ENCODE assay signal across 35 cellular contexts in the genomic region with DNA sequence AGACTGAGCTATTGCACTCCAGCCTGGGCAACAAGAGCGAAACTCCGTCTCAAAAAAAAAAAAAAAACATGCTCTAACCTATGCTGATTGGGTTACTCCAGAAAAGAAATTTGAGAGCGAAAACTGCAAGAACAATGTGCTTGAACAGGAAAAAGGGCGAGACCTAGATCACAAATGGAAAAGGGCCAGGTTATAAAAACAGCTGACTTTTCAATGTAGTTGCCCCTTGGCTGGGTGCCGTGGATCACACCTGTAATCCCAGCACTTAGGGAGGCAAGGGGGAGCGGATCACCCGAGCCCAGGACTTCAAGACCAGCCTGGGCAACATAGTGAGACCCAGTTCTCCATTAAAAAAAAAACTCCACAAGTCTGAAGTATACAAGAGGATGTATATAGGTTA.
"Had no signal": no experiment of that assay in that cellular context is flagged by ENCODE, and none has a peak within 500 bp of the region (broad histone marks: within the 10 kb centered on the region; RNA-seq: fewer than 3 reads in every experiment).

No MANE protein-coding gene starts in this region.

- H3K36me3 Mint-ChIP-seq: activated naive CD8-positive, alpha-beta T cell treated with anti-CD3 and anti-CD28 coated beads for 36 hours had no signal

- H3K4me3 Mint-ChIP-seq: activated CD4-positive, alpha-beta T cell treated with anti-CD3 and anti-CD28 coated beads, Interleukin-2, amount 10 ng/mL, durations not matched to agents 24 days and 14 days; activated CD8-positive, alpha-beta T cell treated with anti-CD3 and anti-CD28 coated beads for 36 hours; activated naive CD8-positive, alpha-beta T cell treated with anti-CD3 and anti-CD28 coated beads for 36 hours; activated T-cell treated with anti-CD3 and anti-CD28 coated beads, Interleukin-2, amount 50 U/mL, for 72 hours; activated T-helper 17 cell treated with anti-CD3 and anti-CD28 coated beads, Interleukin-2, amount 50 U/mL, for 72 hours had no signal

- H3K9me3 ChIP-seq: Peyer's patch, SJCRH30 had no signal

- H3K9ac ChIP-seq: KMS-11 had no signal

- DNase-seq: activated CD4-positive, alpha-beta T cell treated with anti-CD3 and anti-CD28 coated beads, Interleukin-2, amount 10 ng/mL, durations not matched to agents 24 days and 14 days; activated CD4-positive, alpha-beta T cell treated with anti-CD3 and anti-CD28 coated beads, Interleukin-2, amount 50 U/mL, for 4 hours; activated CD8-positive, alpha-beta T cell treated with anti-CD3 and anti-CD28 coated beads for 36 hours; activated effector memory CD4-positive, alpha-beta T cell treated with anti-CD3 and anti-CD28 coated beads, Interleukin-2, amount 50 U/mL, for 16 hours; activated naive CD4-positive, alpha-beta T cell; activated naive CD4-positive, alpha-beta T cell treated with anti-CD3 and anti-CD28 coated beads, Interleukin-2, amount 50 U/mL, for 16 hours; activated naive CD8-positive, alpha-beta T cell treated with anti-CD3 and anti-CD28 coated beads for 36 hours; activated T-cell treated with anti-CD3 and anti-CD28 coated beads, Interleukin-2, amount 50 U/mL, for 1 hour; activated T-cell treated with anti-CD3 and anti-CD28 coated beads, Interleukin-2, amount 50 U/mL, for 72 hours; amniotic stem cell; aorta; brain microvascular endothelial cell; central memory CD4-positive, alpha-beta T cell; MM.1S; MV-4-11; NCI-H1092 treated with DMSO at 0.1 percent for 48 hours; NCI-H1417; NCI-H146; NCI-H187; NCI-H2029 treated with DMSO at 0.1 percent for 48 hours; NCI-H2227 treated with DMSO at 0.1 percent for 48 hours; NCI-H446; NCI-H524; NCI-H69; NCI-H82; NK-92 treated with Interleukin-12 subunit alpha and Interleukin-12 subunit beta, amount 100 ng/mL, for 24 hours; PC-3; Peyer's patch; SHP77; SJCRH30; T1000 had no signal

- H3K4me1 Mint-ChIP-seq: activated CD4-positive, alpha-beta T cell treated with anti-CD3 and anti-CD28 coated beads, Interleukin-2, amount 10 ng/mL, durations not matched to agents 24 days and 14 days; activated naive CD8-positive, alpha-beta T cell treated with anti-CD3 and anti-CD28 coated beads for 36 hours; activated T-helper 17 cell treated with anti-CD3 and anti-CD28 coated beads, Interleukin-2, amount 50 U/mL, for 72 hours had no signal

- H3K27me3 ChIP-seq: brain microvascular endothelial cell, Peyer's patch, SJCRH30 had no signal

- H3K9me3 Mint-ChIP-seq: activated CD4-positive, alpha-beta T cell treated with anti-CD3 and anti-CD28 coated beads, Interleukin-2, amount 10 ng/mL, durations not matched to agents 24 days and 14 days; activated naive CD8-positive, alpha-beta T cell treated with anti-CD3 and anti-CD28 coated beads for 36 hours; activated T-helper 17 cell treated with anti-CD3 and anti-CD28 coated beads, Interleukin-2, amount 50 U/mL, for 72 hours had no signal

- H3K27ac ChIP-seq: brain microvascular endothelial cell, KMS-11, Peyer's patch, SJCRH30, SK-N-MC, WERI-Rb-1 had no signal

- H3K36me3 ChIP-seq: brain microvascular endothelial cell, Peyer's patch, SJCRH30 had no signal

- ATAC-seq: activated CD8-positive, alpha-beta T cell treated with anti-CD3 and anti-CD28 coated beads for 36 hours; activated T-cell treated with anti-CD3 and anti-CD28 coated beads, Interleukin-2, amount 50 U/mL, for 72 hours; activated T-helper 17 cell treated with anti-CD3 and anti-CD28 coated beads, Interleukin-2, amount 50 U/mL, for 72 hours; PC-3 had no signal

- H3K4me3 ChIP-seq: Peyer's patch, SJCRH30, SK-N-MC had no signal

- H3K4me1 ChIP-seq: Peyer's patch, SJCRH30 had no signal

- H3K27ac Mint-ChIP-seq: activated CD4-positive, alpha-beta T cell treated with anti-CD3 and anti-CD28 coated beads, Interleukin-2, amount 10 ng/mL, durations not matched to agents 24 days and 14 days; activated CD8-positive, alpha-beta T cell treated with anti-CD3 and anti-CD28 coated beads for 36 hours; activated naive CD8-positive, alpha-beta T cell treated with anti-CD3 and anti-CD28 coated beads for 36 hours; activated T-cell treated with anti-CD3 and anti-CD28 coated beads, Interleukin-2, amount 50 U/mL, for 72 hours; activated T-helper 17 cell treated with anti-CD3 and anti-CD28 coated beads, Interleukin-2, amount 50 U/mL, for 72 hours had no signal

- H3K27me3 Mint-ChIP-seq: activated CD4-positive, alpha-beta T cell treated with anti-CD3 and anti-CD28 coated beads, Interleukin-2, amount 10 ng/mL, durations not matched to agents 24 days and 14 days had no signal
